1 cellular context compared by ENCODE assay signal in the genomic region with DNA sequence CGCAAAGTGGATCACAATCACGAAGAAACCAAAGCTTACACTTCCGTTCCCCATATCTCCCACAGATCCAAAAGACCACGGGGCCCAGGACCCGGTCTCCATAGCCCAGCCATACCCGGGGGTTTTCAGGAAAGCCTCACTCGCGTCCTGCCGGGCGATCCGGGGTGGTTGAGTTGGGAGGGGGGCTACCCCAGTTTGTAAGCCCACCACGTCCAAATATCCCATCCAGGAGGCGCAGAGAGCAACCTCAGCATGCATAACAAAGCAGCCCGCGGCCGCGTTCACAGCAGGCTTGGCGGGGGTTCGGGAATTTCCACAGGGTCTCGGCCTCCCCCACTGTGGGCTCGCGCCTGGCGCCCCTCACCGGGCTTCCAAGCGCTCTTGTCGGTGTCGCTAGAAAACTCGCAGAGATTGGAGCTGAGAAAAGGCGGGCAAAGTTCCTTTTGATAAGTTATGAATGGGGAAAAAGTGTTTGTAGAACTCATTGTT.
TF ChIP-seq lines count a peak whose summit lies in the region.

No MANE protein-coding gene starts in this region.

TF ChIP-seq in HepG2, 621 proteins besides CTCF, POLR2A, EP300 and RAD21 (continued from another document and continues in another):
- TF ChIP-seq, protein P1, sequence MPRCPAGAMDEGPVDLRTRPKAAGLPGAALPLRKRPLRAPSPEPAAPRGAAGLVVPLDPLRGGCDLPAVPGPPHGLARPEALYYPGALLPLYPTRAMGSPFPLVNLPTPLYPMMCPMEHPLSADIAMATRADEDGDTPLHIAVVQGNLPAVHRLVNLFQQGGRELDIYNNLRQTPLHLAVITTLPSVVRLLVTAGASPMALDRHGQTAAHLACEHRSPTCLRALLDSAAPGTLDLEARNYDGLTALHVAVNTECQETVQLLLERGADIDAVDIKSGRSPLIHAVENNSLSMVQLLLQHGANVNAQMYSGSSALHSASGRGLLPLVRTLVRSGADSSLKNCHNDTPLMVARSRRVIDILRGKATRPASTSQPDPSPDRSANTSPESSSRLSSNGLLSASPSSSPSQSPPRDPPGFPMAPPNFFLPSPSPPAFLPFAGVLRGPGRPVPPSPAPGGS (CRISPR knock-in tag; IDR thresholded peaks at IDR 0.05), result no peak
- TF ChIP-seq PHF21A (CRISPR knock-in tag; IDR thresholded peaks at IDR 0.05) (peak; percentile 60; the same call in 1 of the 2 replicates), ZNF33A (CRISPR knock-in tag; IDR thresholded peaks at IDR 0.05; ENCODE audit: borderline replicate concordance) (no peak), ZNF543 (CRISPR knock-in tag; IDR thresholded peaks at IDR 0.05) (0 out of 2 replicates have a peak, but pooled peaks have one; percentile 27), ZNF251 (CRISPR knock-in tag; IDR thresholded peaks at IDR 0.05) (no peak), ZNF776 (CRISPR knock-in tag; IDR thresholded peaks at IDR 0.05) (peak; percentile 69; the same call in 1 of the 2 replicates), RCOR2 (CRISPR knock-in tag; IDR thresholded peaks at IDR 0.05) (no peak), ZIK1 (CRISPR knock-in tag; IDR thresholded peaks at IDR 0.05; ENCODE audit: borderline replicate concordance, low read depth) (no peak), CREM (IDR thresholded peaks at IDR 0.05) (no peak), CREM (CRISPR knock-in tag; IDR thresholded peaks at IDR 0.05) (no peak), SOX6 (IDR thresholded peaks at IDR 0.05) (no peak), SOX6 (CRISPR knock-in tag; IDR thresholded peaks at IDR 0.05) (peak; percentile 51; the same call in 1 of the 2 replicates), HOXA3 (CRISPR knock-in tag; IDR thresholded peaks at IDR 0.05) (no peak), ZNF460 (CRISPR knock-in tag; IDR thresholded peaks at IDR 0.05; ENCODE audit: borderline replicate concordance) (no peak), PHF8 (CRISPR knock-in tag; IDR thresholded peaks at IDR 0.05) (peak; percentile 43; the same call in 1 of the 2 replicates), ZNF772 (CRISPR knock-in tag; IDR thresholded peaks at IDR 0.05) (no peak), GATA4 (IDR thresholded peaks at IDR 0.05; ENCODE audit: borderline replicate concordance, low read depth) (no peak), ZSCAN21 (CRISPR knock-in tag; IDR thresholded peaks at IDR 0.05; ENCODE audit: borderline replicate concordance) (no peak), SCMH1 (CRISPR knock-in tag; IDR thresholded peaks at IDR 0.05; ENCODE audit: borderline replicate concordance) (no peak), ZNF883 (CRISPR knock-in tag; IDR thresholded peaks at IDR 0.05; ENCODE audit: not compliant biosample characterization) (no peak), ZFP1 (CRISPR knock-in tag; IDR thresholded peaks at IDR 0.05) (no peak), ZNF891 (CRISPR knock-in tag; IDR thresholded peaks at IDR 0.05) (no peak), NFIC (IDR thresholded peaks at IDR 0.05; ENCODE audit: low read length) (no peak), NFE2L2 (IDR thresholded peaks at IDR 0.05; ENCODE audit: low read length) (no peak), ZNF546 (CRISPR knock-in tag; conservative IDR thresholded peaks at IDR 0.05) (peak; percentile 75; the same call in 1 of the 2 replicates), XBP1 (CRISPR knock-in tag; IDR thresholded peaks at IDR 0.05) (no peak), SRY (CRISPR knock-in tag; IDR thresholded peaks at IDR 0.05) (no peak), FIP1L1 (IDR thresholded peaks at IDR 0.05; ENCODE audit: borderline replicate concordance, insufficient read depth, low read depth, low read length) (no peak), CREB1 (IDR thresholded peaks at IDR 0.05) (no peak), CREB1 (CRISPR knock-in tag; IDR thresholded peaks at IDR 0.05) (no peak), ZNF441 (CRISPR knock-in tag; IDR thresholded peaks at IDR 0.05; ENCODE audit: borderline replicate concordance) (no peak), NFRKB (IDR thresholded peaks at IDR 0.05) (no peak)
- TF ChIP-seq, protein P2, sequence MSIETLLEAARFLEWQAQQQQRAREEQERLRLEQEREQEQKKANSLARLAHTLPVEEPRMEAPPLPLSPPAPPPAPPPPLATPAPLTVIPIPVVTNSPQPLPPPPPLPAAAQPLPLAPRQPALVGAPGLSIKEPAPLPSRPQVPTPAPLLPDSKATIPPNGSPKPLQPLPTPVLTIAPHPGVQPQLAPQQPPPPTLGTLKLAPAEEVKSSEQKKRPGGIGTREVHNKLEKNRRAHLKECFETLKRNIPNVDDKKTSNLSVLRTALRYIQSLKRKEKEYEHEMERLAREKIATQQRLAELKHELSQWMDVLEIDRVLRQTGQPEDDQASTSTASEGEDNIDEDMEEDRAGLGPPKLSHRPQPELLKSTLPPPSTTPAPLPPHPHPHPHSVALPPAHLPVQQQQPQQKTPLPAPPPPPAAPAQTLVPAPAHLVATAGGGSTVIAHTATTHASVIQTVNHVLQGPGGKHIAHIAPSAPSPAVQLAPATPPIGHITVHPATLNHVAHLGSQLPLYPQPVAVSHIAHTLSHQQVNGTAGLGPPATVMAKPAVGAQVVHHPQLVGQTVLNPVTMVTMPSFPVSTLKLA (IDR thresholded peaks at IDR 0.05), result no peak
- TF ChIP-seq, protein P3, sequence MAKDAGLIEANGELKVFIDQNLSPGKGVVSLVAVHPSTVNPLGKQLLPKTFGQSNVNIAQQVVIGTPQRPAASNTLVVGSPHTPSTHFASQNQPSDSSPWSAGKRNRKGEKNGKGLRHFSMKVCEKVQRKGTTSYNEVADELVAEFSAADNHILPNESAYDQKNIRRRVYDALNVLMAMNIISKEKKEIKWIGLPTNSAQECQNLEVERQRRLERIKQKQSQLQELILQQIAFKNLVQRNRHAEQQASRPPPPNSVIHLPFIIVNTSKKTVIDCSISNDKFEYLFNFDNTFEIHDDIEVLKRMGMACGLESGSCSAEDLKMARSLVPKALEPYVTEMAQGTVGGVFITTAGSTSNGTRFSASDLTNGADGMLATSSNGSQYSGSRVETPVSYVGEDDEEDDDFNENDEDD (CRISPR knock-in tag; IDR thresholded peaks at IDR 0.05; ENCODE audit: borderline replicate concordance), result no peak
- TF ChIP-seq, protein P4, sequence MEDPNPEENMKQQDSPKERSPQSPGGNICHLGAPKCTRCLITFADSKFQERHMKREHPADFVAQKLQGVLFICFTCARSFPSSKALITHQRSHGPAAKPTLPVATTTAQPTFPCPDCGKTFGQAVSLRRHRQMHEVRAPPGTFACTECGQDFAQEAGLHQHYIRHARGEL (CRISPR knock-in tag; IDR thresholded peaks at IDR 0.05), result no peak
- TF ChIP-seq, protein P5, sequence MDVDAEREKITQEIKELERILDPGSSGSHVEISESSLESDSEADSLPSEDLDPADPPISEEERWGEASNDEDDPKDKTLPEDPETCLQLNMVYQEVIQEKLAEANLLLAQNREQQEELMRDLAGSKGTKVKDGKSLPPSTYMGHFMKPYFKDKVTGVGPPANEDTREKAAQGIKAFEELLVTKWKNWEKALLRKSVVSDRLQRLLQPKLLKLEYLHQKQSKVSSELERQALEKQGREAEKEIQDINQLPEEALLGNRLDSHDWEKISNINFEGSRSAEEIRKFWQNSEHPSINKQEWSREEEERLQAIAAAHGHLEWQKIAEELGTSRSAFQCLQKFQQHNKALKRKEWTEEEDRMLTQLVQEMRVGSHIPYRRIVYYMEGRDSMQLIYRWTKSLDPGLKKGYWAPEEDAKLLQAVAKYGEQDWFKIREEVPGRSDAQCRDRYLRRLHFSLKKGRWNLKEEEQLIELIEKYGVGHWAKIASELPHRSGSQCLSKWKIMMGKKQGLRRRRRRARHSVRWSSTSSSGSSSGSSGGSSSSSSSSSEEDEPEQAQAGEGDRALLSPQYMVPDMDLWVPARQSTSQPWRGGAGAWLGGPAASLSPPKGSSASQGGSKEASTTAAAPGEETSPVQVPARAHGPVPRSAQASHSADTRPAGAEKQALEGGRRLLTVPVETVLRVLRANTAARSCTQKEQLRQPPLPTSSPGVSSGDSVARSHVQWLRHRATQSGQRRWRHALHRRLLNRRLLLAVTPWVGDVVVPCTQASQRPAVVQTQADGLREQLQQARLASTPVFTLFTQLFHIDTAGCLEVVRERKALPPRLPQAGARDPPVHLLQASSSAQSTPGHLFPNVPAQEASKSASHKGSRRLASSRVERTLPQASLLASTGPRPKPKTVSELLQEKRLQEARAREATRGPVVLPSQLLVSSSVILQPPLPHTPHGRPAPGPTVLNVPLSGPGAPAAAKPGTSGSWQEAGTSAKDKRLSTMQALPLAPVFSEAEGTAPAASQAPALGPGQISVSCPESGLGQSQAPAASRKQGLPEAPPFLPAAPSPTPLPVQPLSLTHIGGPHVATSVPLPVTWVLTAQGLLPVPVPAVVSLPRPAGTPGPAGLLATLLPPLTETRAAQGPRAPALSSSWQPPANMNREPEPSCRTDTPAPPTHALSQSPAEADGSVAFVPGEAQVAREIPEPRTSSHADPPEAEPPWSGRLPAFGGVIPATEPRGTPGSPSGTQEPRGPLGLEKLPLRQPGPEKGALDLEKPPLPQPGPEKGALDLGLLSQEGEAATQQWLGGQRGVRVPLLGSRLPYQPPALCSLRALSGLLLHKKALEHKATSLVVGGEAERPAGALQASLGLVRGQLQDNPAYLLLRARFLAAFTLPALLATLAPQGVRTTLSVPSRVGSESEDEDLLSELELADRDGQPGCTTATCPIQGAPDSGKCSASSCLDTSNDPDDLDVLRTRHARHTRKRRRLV (CRISPR knock-in tag; IDR thresholded peaks at IDR 0.05), result 0 out of 2 replicates have a peak, but pooled peaks have one; percentile 49
- TF ChIP-seq, protein P6, sequence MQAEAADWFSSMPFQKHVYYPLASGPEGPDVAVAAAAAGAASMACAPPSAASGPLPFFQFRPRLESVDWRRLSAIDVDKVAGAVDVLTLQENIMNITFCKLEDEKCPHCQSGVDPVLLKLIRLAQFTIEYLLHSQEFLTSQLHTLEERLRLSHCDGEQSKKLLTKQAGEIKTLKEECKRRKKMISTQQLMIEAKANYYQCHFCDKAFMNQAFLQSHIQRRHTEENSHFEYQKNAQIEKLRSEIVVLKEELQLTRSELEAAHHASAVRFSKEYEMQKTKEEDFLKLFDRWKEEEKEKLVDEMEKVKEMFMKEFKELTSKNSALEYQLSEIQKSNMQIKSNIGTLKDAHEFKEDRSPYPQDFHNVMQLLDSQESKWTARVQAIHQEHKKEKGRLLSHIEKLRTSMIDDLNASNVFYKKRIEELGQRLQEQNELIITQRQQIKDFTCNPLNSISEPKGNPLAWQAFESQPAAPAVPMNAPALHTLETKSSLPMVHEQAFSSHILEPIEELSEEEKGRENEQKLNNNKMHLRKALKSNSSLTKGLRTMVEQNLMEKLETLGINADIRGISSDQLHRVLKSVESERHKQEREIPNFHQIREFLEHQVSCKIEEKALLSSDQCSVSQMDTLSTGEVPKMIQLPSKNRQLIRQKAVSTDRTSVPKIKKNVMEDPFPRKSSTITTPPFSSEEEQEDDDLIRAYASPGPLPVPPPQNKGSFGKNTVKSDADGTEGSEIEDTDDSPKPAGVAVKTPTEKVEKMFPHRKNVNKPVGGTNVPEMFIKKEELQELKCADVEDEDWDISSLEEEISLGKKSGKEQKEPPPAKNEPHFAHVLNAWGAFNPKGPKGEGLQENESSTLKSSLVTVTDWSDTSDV (CRISPR knock-in tag; IDR thresholded peaks at IDR 0.05), result 0 out of 2 replicates have a peak, but pooled peaks have one; percentile 59
- TF ChIP-seq, protein P7, sequence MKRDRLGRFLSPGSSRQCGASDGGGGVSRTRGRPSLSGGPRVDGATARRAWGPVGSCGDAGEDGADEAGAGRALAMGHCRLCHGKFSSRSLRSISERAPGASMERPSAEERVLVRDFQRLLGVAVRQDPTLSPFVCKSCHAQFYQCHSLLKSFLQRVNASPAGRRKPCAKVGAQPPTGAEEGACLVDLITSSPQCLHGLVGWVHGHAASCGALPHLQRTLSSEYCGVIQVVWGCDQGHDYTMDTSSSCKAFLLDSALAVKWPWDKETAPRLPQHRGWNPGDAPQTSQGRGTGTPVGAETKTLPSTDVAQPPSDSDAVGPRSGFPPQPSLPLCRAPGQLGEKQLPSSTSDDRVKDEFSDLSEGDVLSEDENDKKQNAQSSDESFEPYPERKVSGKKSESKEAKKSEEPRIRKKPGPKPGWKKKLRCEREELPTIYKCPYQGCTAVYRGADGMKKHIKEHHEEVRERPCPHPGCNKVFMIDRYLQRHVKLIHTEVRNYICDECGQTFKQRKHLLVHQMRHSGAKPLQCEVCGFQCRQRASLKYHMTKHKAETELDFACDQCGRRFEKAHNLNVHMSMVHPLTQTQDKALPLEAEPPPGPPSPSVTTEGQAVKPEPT (CRISPR knock-in tag; IDR thresholded peaks at IDR 0.05; ENCODE audit: low read depth), result no peak
- TF ChIP-seq, protein P8, sequence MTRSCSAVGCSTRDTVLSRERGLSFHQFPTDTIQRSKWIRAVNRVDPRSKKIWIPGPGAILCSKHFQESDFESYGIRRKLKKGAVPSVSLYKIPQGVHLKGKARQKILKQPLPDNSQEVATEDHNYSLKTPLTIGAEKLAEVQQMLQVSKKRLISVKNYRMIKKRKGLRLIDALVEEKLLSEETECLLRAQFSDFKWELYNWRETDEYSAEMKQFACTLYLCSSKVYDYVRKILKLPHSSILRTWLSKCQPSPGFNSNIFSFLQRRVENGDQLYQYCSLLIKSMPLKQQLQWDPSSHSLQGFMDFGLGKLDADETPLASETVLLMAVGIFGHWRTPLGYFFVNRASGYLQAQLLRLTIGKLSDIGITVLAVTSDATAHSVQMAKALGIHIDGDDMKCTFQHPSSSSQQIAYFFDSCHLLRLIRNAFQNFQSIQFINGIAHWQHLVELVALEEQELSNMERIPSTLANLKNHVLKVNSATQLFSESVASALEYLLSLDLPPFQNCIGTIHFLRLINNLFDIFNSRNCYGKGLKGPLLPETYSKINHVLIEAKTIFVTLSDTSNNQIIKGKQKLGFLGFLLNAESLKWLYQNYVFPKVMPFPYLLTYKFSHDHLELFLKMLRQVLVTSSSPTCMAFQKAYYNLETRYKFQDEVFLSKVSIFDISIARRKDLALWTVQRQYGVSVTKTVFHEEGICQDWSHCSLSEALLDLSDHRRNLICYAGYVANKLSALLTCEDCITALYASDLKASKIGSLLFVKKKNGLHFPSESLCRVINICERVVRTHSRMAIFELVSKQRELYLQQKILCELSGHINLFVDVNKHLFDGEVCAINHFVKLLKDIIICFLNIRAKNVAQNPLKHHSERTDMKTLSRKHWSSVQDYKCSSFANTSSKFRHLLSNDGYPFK (CRISPR knock-in tag; IDR thresholded peaks at IDR 0.05; ENCODE audit: borderline replicate concordance), result no peak
- TF ChIP-seq, protein P9, sequence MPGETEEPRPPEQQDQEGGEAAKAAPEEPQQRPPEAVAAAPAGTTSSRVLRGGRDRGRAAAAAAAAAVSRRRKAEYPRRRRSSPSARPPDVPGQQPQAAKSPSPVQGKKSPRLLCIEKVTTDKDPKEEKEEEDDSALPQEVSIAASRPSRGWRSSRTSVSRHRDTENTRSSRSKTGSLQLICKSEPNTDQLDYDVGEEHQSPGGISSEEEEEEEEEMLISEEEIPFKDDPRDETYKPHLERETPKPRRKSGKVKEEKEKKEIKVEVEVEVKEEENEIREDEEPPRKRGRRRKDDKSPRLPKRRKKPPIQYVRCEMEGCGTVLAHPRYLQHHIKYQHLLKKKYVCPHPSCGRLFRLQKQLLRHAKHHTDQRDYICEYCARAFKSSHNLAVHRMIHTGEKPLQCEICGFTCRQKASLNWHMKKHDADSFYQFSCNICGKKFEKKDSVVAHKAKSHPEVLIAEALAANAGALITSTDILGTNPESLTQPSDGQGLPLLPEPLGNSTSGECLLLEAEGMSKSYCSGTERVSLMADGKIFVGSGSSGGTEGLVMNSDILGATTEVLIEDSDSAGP (CRISPR knock-in tag; IDR thresholded peaks at IDR 0.05; ENCODE audit: borderline replicate concordance), result peak; percentile 67; the same call in 1 of the 2 replicates
